8 cellular contexts compared by ENCODE assay signal in the genomic region with DNA sequence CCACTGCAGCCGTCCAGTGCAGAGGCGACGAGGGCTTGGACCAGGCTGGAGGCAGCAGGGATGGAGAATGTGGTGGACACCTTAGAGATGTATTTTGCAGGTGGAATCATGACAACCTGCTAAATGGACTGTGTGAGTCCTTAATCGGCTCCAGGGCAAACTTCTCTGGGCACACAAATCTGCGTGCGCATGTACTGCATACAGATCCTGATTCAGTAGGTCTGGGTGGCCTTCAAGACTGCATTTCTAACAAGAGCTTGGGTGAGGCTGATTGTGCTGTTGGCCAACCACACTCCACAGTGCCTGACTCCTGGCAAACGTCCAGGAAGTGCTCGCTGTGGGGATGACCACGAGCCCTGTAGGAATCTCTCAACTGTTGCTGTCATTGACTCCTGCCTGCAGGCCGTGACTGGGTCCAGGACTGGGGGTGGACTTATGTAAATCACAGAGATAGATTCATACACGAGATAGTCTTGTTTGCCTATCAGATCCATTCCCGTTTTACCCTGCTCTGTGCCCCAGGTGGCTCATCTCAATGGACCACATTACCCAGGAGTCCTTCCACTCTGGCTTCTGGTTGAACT. TPM values are rescaled to one million over a fixed set of nuclear protein-coding genes. Genes with fewer than 3 reads are reported as not detected.
A peak's percentile ranks its signal among the peaks of the same experiment; 100 is the strongest.
DNase-seq lines count a peak whose midpoint lies in the region; ATAC-seq and TF ChIP-seq lines count a peak whose summit lies in the region.

No MANE protein-coding gene starts in this region.

- H3K4me3 ChIP-seq in Peyer's patch, result no peak overlapping the region

- TF ChIP-seq CTCF in Peyer's patch (IDR thresholded peaks at IDR 0.05), result no peak
- no peak for TF ChIP-seq CTCF in foreskin keratinocyte (conservative IDR thresholded peaks at IDR 0.05)

- no peak for ATAC-seq in foreskin keratinocyte
- no peak for ATAC-seq in HG03097 (IDR thresholded peaks at IDR 0.05; ENCODE audit: low FRiP score, unreplicated experiment)

- peak overlapping the region in 3 of 4 donors; percentile 1 to 25 (median 11) for H3K27ac ChIP-seq in Peyer's patch
- no peak overlapping the region for H3K27ac ChIP-seq in foreskin keratinocyte

- DNase-seq in Daoy (ENCODE audit: low read depth), result peak; percentile 29
- peak in 1 of 3 donors; percentile 69 for DNase-seq in Peyer's patch
- peak; percentile 9 to 16 for DNase-seq in foreskin keratinocyte
- DNase-seq in posterior vena cava (ENCODE audit: low spot score), result peak; percentile 91
- no peak for DNase-seq in cortex of kidney (lab: John Stamatoyannopoulos, UW)
- no peak for DNase-seq in NCI-H1930 (lab: John Stamatoyannopoulos, UW)
- no peak for DNase-seq in HuH-7.5 (ENCODE audit: low spot score)

- no peak for TF ChIP-seq POLR2A in Peyer's patch (IDR thresholded peaks at IDR 0.05)

- H3K27me3 ChIP-seq in Peyer's patch (no peaks in the 10 kb centered on the region), foreskin keratinocyte (no peaks in the 10 kb centered on the region)

- H3K4me1 ChIP-seq in Peyer's patch (peaks cover 0 to 76% (median 5%) of the 10 kb centered on the region in 4 donors), foreskin keratinocyte (peaks cover 11% of the 10 kb centered on the region)

- no peaks in the 10 kb centered on the region for H3K36me3 ChIP-seq in Peyer's patch

- intact Hi-C loops in posterior vena cava (cut with DNase I), result no loop called here

- no peaks in the 10 kb centered on the region for H3K9me3 ChIP-seq in Peyer's patch

RNA-seq across cellular contexts. Expression of gene JDP2, which starts 27.2 kb away (rescaled TPM):
- total RNA-seq in Daoy (2014; rRNA removed; shearing (Covaris generic)), result 11.2 and 17.4 TPM in 2 replicates
- total RNA-seq in Peyer's patch (100 to 1,000 TPM in 1 of 4 donors, 10 to 100 TPM in 3; 56.7 to 111 (median 67.2) TPM), foreskin keratinocyte (31.0 and 32.3 TPM in 2 replicates), posterior vena cava (10 to 100 TPM; 44.2 to 54.8 TPM)
- 32.3 and 34.0 TPM in 2 replicates for polyA plus RNA-seq in foreskin keratinocyte

Comparison
In these comparisons a context has a peak if more than half of its experiments do, and no peak if none do; other contexts are left out.
1. DNase-seq: peak in Daoy (single experiment), foreskin keratinocyte (2 of 2) and posterior vena cava (single experiment); none in cortex of kidney (single experiment), NCI-H1930 (0 of 2) and HuH-7.5 (single experiment).